In the genomic region with DNA sequence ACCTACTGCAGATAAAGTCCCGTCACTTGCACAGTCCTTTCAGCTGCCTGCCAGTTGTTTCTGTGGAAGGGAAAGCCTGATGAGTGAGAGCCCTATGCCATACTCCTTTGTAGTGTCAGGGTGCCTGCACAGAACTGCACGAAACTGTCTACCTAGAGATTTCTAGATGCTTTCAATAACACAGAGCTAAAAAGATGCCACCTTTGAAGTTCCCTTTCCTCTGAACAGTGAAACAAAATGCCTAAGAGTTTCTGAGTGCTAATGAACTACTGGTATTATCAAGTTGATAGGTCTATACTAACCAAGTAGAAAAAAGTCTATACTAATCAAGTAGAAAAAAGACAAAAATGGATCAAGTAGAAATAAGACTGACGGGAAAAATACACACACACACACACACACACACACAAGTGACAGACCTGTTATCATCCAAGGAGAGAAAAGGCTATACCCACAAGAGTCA, we compare ENCODE assay signal across 19 cellular contexts.
DNase-seq lines count a peak whose midpoint lies in the region; ATAC-seq, FAIRE-seq and TF ChIP-seq lines count a peak whose summit lies in the region.
"Had no signal": no experiment of that assay in that cellular context is flagged by ENCODE, and none has a peak within 500 bp of the region (broad histone marks: within the 10 kb centered on the region; RNA-seq: fewer than 3 reads in every experiment).

No MANE protein-coding gene starts in this region.

- in situ Hi-C loops in HepG2 (cut with HindIII; ENCODE audit: extremely low pct_ligation_motif_present, low pct_unique_long_range_greater_than_20kb): no loop called here

- TSS peak; percentile 6 for BruUV-seq in A673 (replicated peaks; lab: Mats Ljungman, UMichigan)
- BruUV-seq in HepG2 (replicated peaks; lab: Mats Ljungman, UMichigan): no TSS peak

- no peaks in the 10 kb centered on the region for H3K27me3 Mint-ChIP-seq in CD4-positive, alpha-beta memory T cell
- no peaks in the 10 kb centered on the region for H3K27me3 Mint-ChIP-seq in activated T-helper 1 cell treated with anti-CD3 and anti-CD28 coated beads, Interleukin-12 subunit alpha, Interleukin-12 subunit beta, Interleukin-2, Interleukin-4 antibody, amounts not matched to agents 30 ng/mL and 10 ng/mL and 1 ng/mL, durations not matched to agents 14 hours and 24 hours and 36 hours (ENCODE audit: insufficient read depth)
- no peaks in the 10 kb centered on the region for H3K27me3 Mint-ChIP-seq in activated CD8-positive, alpha-beta memory T cell treated with anti-CD3 and anti-CD28 coated beads, Interleukin-2, amount 10 ng/mL, durations not matched to agents 7 days and 5 days
- H3K27me3 Mint-ChIP-seq in natural killer cell treated with Interleukin-12 subunit alpha and Interleukin-12 subunit beta and Interleukin-15 and Interleukin-18, amount 100 ng/mL, for 72 hours: no peaks in the 10 kb centered on the region
- H3K27me3 Mint-ChIP-seq: B cell had no signal

- H4K20me1 ChIP-seq in HepG2 (ENCODE audit: insufficient read depth, low read length): peaks cover 2% of the 10 kb centered on the region; the same call in 1 of the 2 replicates

- peak overlapping the region in 6 of 8 donors; percentile 3 to 69 (median 34) for H3K4me3 Mint-ChIP-seq in CD4-positive, alpha-beta memory T cell
- H3K4me3 Mint-ChIP-seq in activated T-helper 1 cell treated with anti-CD3 and anti-CD28 coated beads, Interleukin-12 subunit alpha, Interleukin-12 subunit beta, Interleukin-2, Interleukin-4 antibody, amounts not matched to agents 30 ng/mL and 10 ng/mL and 1 ng/mL, durations not matched to agents 14 hours and 24 hours and 36 hours: no peak overlapping the region
- H3K4me3 Mint-ChIP-seq in activated CD8-positive, alpha-beta memory T cell treated with anti-CD3 and anti-CD28 coated beads, Interleukin-2, amount 10 ng/mL, durations not matched to agents 7 days and 5 days: no peak overlapping the region
- H3K4me3 Mint-ChIP-seq in natural killer cell treated with Interleukin-12 subunit alpha and Interleukin-12 subunit beta and Interleukin-15 and Interleukin-18, amount 100 ng/mL, for 72 hours: no peak overlapping the region
- H3K4me3 Mint-ChIP-seq: B cell had no signal

- no peaks in the 10 kb centered on the region for H3K9me3 ChIP-seq in A673 (ENCODE audit: low read depth, low read length, poor library complexity, severe bottlenecking)
- no peaks in the 10 kb centered on the region for H3K9me3 ChIP-seq in CD4-positive, alpha-beta memory T cell (ENCODE audit: control insufficient read depth in 1 of 2, low read length in 2 of 2)
- no peaks in the 10 kb centered on the region for H3K9me3 ChIP-seq in HepG2 (ENCODE audit: low read length)
- H3K9me3 ChIP-seq: pancreas, tibial nerve had no signal

- FAIRE-seq in HepG2 (lab: Jason Lieb, UNC): no peak
- FAIRE-seq: pancreas had no signal

- peaks cover 30 to 32% of the 10 kb centered on the region in 2 donors for H3K36me3 Mint-ChIP-seq in CD4-positive, alpha-beta memory T cell
- peaks cover 37% of the 10 kb centered on the region for H3K36me3 Mint-ChIP-seq in activated T-helper 1 cell treated with anti-CD3 and anti-CD28 coated beads, Interleukin-12 subunit alpha, Interleukin-12 subunit beta, Interleukin-2, Interleukin-4 antibody, amounts not matched to agents 30 ng/mL and 10 ng/mL and 1 ng/mL, durations not matched to agents 14 hours and 24 hours and 36 hours (ENCODE audit: low read depth)
- peaks cover 27% of the 10 kb centered on the region for H3K36me3 Mint-ChIP-seq in activated CD8-positive, alpha-beta memory T cell treated with anti-CD3 and anti-CD28 coated beads, Interleukin-2, amount 10 ng/mL, durations not matched to agents 7 days and 5 days
- H3K36me3 Mint-ChIP-seq in natural killer cell treated with Interleukin-12 subunit alpha and Interleukin-12 subunit beta and Interleukin-15 and Interleukin-18, amount 100 ng/mL, for 72 hours: peaks cover 12% of the 10 kb centered on the region

- H3K27me3 ChIP-seq in A673 (replicated peaks; ENCODE audit: insufficient read depth, low read depth, low read length, poor library complexity): no peaks in the 10 kb centered on the region
- no peaks in the 10 kb centered on the region for H3K27me3 ChIP-seq in CD4-positive, alpha-beta memory T cell (ENCODE audit: insufficient read depth, low read length)
- no peaks in the 10 kb centered on the region for H3K27me3 ChIP-seq in HepG2 (ENCODE audit: control insufficient read depth in 1 of 2, insufficient read depth in 2 of 2, low read length in 2 of 2)
- H3K27me3 ChIP-seq: body of pancreas, pancreas, tibial nerve had no signal

- intact Hi-C loops in A673 (cut with micrococcal nuclease; ENCODE audit: unreplicated experiment): no loop called here
- intact Hi-C loops in CD4-positive, alpha-beta memory T cell (cut with micrococcal nuclease): no loop called here
- intact Hi-C loops in activated T-helper 1 cell treated with anti-CD3 and anti-CD28 coated beads, Interleukin-12 subunit alpha, Interleukin-12 subunit beta, Interleukin-2, Interleukin-4 antibody, amounts not matched to agents 30 ng/mL and 10 ng/mL and 1 ng/mL, durations not matched to agents 14 hours and 24 hours and 36 hours (cut with micrococcal nuclease): loop anchor here (2.0 kb wide), 1 partner anchor 13 kb away; no protein-coding TSS in a partner anchor
- intact Hi-C loops in HepG2 (cut with micrococcal nuclease; ENCODE audit: unreplicated experiment): loop anchor here (10.0 kb wide), 1 partner anchor 333 kb away; no protein-coding TSS in a partner anchor

- H2AFZ ChIP-seq in HepG2 (ENCODE audit: low read length): no peak overlapping the region

- no peak overlapping the region for H3K27ac ChIP-seq in A673 (ENCODE audit: low read depth, low read length, poor library complexity, severe bottlenecking)
- H3K27ac ChIP-seq in CD4-positive, alpha-beta memory T cell (ENCODE audit: low read depth, low read length): no peak overlapping the region
- no peak overlapping the region for H3K27ac ChIP-seq in HepG2 (ENCODE audit: extremely low read length, insufficient read depth, low read length)
- H3K27ac ChIP-seq: body of pancreas, pancreas, tibial nerve had no signal

- H3K4me2 ChIP-seq in HepG2 (ENCODE audit: low read depth, low read length): no peak overlapping the region

- TF ChIP-seq POLR2A in HepG2 (IDR thresholded peaks at IDR 0.05; ENCODE audit: insufficient read depth in 1 of 2, low read depth in 2 of 2, low read length in 2 of 2): no peak

- CTCF ChIA-PET in A673 (lab: Charles Lee): no interaction called here
- CTCF ChIA-PET in CD4-positive, alpha-beta memory T cell (lab: Charles Lee; ENCODE audit: partially characterized antibody): interaction anchor here (2.8 kb wide), 1 partner anchor 335 kb away, joined by 11 read pairs; no protein-coding TSS in a partner anchor
- CTCF ChIA-PET in HepG2 (lab: Yijun Ruan, JAX; ENCODE audit: low intra/inter-chr PET ratio, low total read pairs): no interaction called here
- CTCF ChIA-PET in activated CD8-positive, alpha-beta memory T cell treated with anti-CD3 and anti-CD28 coated beads, Interleukin-2, amount 10 ng/mL, durations not matched to agents 7 days and 5 days (lab: Charles Lee): interaction anchor here (1.1 kb wide), 1 partner anchor 10 kb away, joined by 4 read pairs; no protein-coding TSS in a partner anchor

- 97% methylated on average over 3 of the region's 3 CpGs for WGBS in HepG2 (ENCODE audit: low lambda C conversion rate)

- TF ChIP-seq EP300 in HepG2 (IDR thresholded peaks at IDR 0.05; ENCODE audit: low read depth in 2 of 2, low read length in 2 of 2): no peak
- TF ChIP-seq EP300 in HepG2 (CRISPR knock-in tag; IDR thresholded peaks at IDR 0.05; ENCODE audit: borderline replicate concordance): no peak

- TF ChIP-seq RAD21 in HepG2 (CRISPR knock-in tag; IDR thresholded peaks at IDR 0.05): no peak

- no peak for TF ChIP-seq CTCF in A673 (conservative IDR thresholded peaks at IDR 0.05; ENCODE audit: low read depth, low read length)
- no peak for TF ChIP-seq CTCF in HepG2 (CRISPR knock-in tag; IDR thresholded peaks at IDR 0.05)

- peak overlapping the region; percentile 44 to 91 (median 79) for H3K27ac Mint-ChIP-seq in CD4-positive, alpha-beta memory T cell
- H3K27ac Mint-ChIP-seq in activated T-helper 1 cell treated with anti-CD3 and anti-CD28 coated beads, Interleukin-12 subunit alpha, Interleukin-12 subunit beta, Interleukin-2, Interleukin-4 antibody, amounts not matched to agents 30 ng/mL and 10 ng/mL and 1 ng/mL, durations not matched to agents 14 hours and 24 hours and 36 hours: peak overlapping the region; percentile 10
- H3K27ac Mint-ChIP-seq in activated CD8-positive, alpha-beta memory T cell treated with anti-CD3 and anti-CD28 coated beads, Interleukin-2, amount 10 ng/mL, durations not matched to agents 7 days and 5 days: no peak overlapping the region
- H3K27ac Mint-ChIP-seq in natural killer cell treated with Interleukin-12 subunit alpha and Interleukin-12 subunit beta and Interleukin-15 and Interleukin-18, amount 100 ng/mL, for 72 hours: no peak overlapping the region
- H3K27ac Mint-ChIP-seq: B cell had no signal

- H3K9me3 Mint-ChIP-seq in CD4-positive, alpha-beta memory T cell: no peaks in the 10 kb centered on the region
- H3K9me3 Mint-ChIP-seq in activated T-helper 1 cell treated with anti-CD3 and anti-CD28 coated beads, Interleukin-12 subunit alpha, Interleukin-12 subunit beta, Interleukin-2, Interleukin-4 antibody, amounts not matched to agents 30 ng/mL and 10 ng/mL and 1 ng/mL, durations not matched to agents 14 hours and 24 hours and 36 hours: peaks cover 15% of the 10 kb centered on the region
- H3K9me3 Mint-ChIP-seq in activated CD8-positive, alpha-beta memory T cell treated with anti-CD3 and anti-CD28 coated beads, Interleukin-2, amount 10 ng/mL, durations not matched to agents 7 days and 5 days (ENCODE audit: low read depth): no peaks in the 10 kb centered on the region
- no peaks in the 10 kb centered on the region for H3K9me3 Mint-ChIP-seq in natural killer cell treated with Interleukin-12 subunit alpha and Interleukin-12 subunit beta and Interleukin-15 and Interleukin-18, amount 100 ng/mL, for 72 hours

- peaks cover 21% of the 10 kb centered on the region for H3K4me1 ChIP-seq in A673 (ENCODE audit: insufficient read depth, low read length, poor library complexity, severe bottlenecking)
- H3K4me1 ChIP-seq in CD4-positive, alpha-beta memory T cell (ENCODE audit: insufficient read depth, low read length): peaks cover 57% of the 10 kb centered on the region
- peaks cover 13% of the 10 kb centered on the region for H3K4me1 ChIP-seq in HepG2 (ENCODE audit: insufficient read depth, low read length)

- H3K36me3 ChIP-seq in A673 (ENCODE audit: insufficient read depth, low read length, poor library complexity, severe bottlenecking): no peaks in the 10 kb centered on the region
- H3K36me3 ChIP-seq in CD4-positive, alpha-beta memory T cell (ENCODE audit: insufficient read depth, low read length): peaks cover 11% of the 10 kb centered on the region
- H3K36me3 ChIP-seq in HepG2 (replicated peaks in 1 of 2; ENCODE audit: control insufficient read depth in 1 of 2, insufficient read depth in 2 of 2, low read length in 2 of 2): peaks cover 9 to 33% of the 10 kb centered on the region in 2 experiments
- H3K36me3 ChIP-seq: pancreas had no signal

- DNase-seq in A673 (ENCODE audit: low spot score) (no peak), HepG2 (ENCODE audit: low spot score) (no peak), MV-4-11 (lab: John Stamatoyannopoulos, UW) (no peak), COR-L47 (lab: John Stamatoyannopoulos, UW) (no peak)
- peak in 3 of 5 donors; percentile 6 to 18 (median 15) for DNase-seq in CD4-positive, alpha-beta memory T cell
- no peak for DNase-seq in activated T-helper 1 cell treated with anti-CD3 and anti-CD28 coated beads, Interleukin-12 subunit alpha, Interleukin-12 subunit beta, Interleukin-2, Interleukin-4 antibody, amounts not matched to agents 30 ng/mL and 10 ng/mL and 1 ng/mL, durations not matched to agents 14 hours and 24 hours and 36 hours (ENCODE audit: low spot score)
- no peak for DNase-seq in activated CD8-positive, alpha-beta memory T cell treated with anti-CD3 and anti-CD28 coated beads, Interleukin-2, amount 10 ng/mL, durations not matched to agents 7 days and 5 days
- no peak for DNase-seq in natural killer cell treated with Interleukin-12 subunit alpha and Interleukin-12 subunit beta and Interleukin-15 and Interleukin-18, amount 100 ng/mL, for 72 hours (ENCODE audit: low spot score)
- DNase-seq: activated gamma-delta T cell, body of pancreas, dermis blood vessel endothelial cell, GF-D8, left ventricle myocardium superior, MM.1S, NCI-H187 treated with DMSO at 0.1 percent for 48 hours, NCI-H446 treated with DMSO at 0.1 percent for 48 hours, pancreas had no signal

- peak; percentile 45 for ATAC-seq in HepG2
- no peak for ATAC-seq in activated CD8-positive, alpha-beta memory T cell treated with anti-CD3 and anti-CD28 coated beads, Interleukin-2, amount 10 ng/mL, durations not matched to agents 7 days and 5 days
- ATAC-seq in natural killer cell treated with Interleukin-12 subunit alpha and Interleukin-12 subunit beta and Interleukin-15 and Interleukin-18, amount 100 ng/mL, for 72 hours: no peak
- ATAC-seq: body of pancreas, left ventricle myocardium superior, pancreas had no signal

- no peak overlapping the region for H3K9ac ChIP-seq in HepG2 (ENCODE audit: insufficient read depth, low read depth, low read length)

- peaks cover 46 to 61% (median 52%) of the 10 kb centered on the region in 4 donors for H3K4me1 Mint-ChIP-seq in CD4-positive, alpha-beta memory T cell
- peaks cover 50% of the 10 kb centered on the region for H3K4me1 Mint-ChIP-seq in activated T-helper 1 cell treated with anti-CD3 and anti-CD28 coated beads, Interleukin-12 subunit alpha, Interleukin-12 subunit beta, Interleukin-2, Interleukin-4 antibody, amounts not matched to agents 30 ng/mL and 10 ng/mL and 1 ng/mL, durations not matched to agents 14 hours and 24 hours and 36 hours (ENCODE audit: low read depth)
- peaks cover 16% of the 10 kb centered on the region for H3K4me1 Mint-ChIP-seq in activated CD8-positive, alpha-beta memory T cell treated with anti-CD3 and anti-CD28 coated beads, Interleukin-2, amount 10 ng/mL, durations not matched to agents 7 days and 5 days
- H3K4me1 Mint-ChIP-seq in natural killer cell treated with Interleukin-12 subunit alpha and Interleukin-12 subunit beta and Interleukin-15 and Interleukin-18, amount 100 ng/mL, for 72 hours (ENCODE audit: low read depth in 2 of 2): peaks cover 23% of the 10 kb centered on the region in 2 donors

- peaks cover 57% of the 10 kb centered on the region for H3K79me2 ChIP-seq in HepG2 (ENCODE audit: insufficient read depth, low read length)

- H3K4me3 ChIP-seq in A673 (ENCODE audit: low read depth, low read length, poor library complexity, severe bottlenecking) (no peak overlapping the region), HepG2 (replicated peaks in 1 of 3; ENCODE audit: insufficient read depth in 1 of 3, low read depth in 2 of 3, low read length in 3 of 3) (no peak overlapping the region)
- no peak overlapping the region for H3K4me3 ChIP-seq in CD4-positive, alpha-beta memory T cell (ENCODE audit: low read length in 2 of 2)
- H3K4me3 ChIP-seq: body of pancreas, pancreas, tibial nerve had no signal

- POLR2A ChIA-PET in A673 (lab: Charles Lee; ENCODE audit: low non-redundant PET) (no interaction called here), HepG2 (lab: Yijun Ruan, JAX) (no interaction called here)
- POLR2A ChIA-PET in CD4-positive, alpha-beta memory T cell (lab: Charles Lee; ENCODE audit: partially characterized antibody): interaction anchor here (1.4 kb wide), 1 partner anchor 78 kb away, joined by 3 read pairs; no protein-coding TSS in a partner anchor

Comparison
In these comparisons a context has a peak if more than half of its experiments do, and no peak if none do; other contexts are left out.
1. DNase-seq: peak in CD4-positive, alpha-beta memory T cell (3 of 5); none in A673 (single experiment), activated T-helper 1 cell treated with anti-CD3 and anti-CD28 coated beads, Interleukin-12 subunit alpha, Interleukin-12 subunit beta, Interleukin-2, Interleukin-4 antibody, amounts not matched to agents 30 ng/mL and 10 ng/mL and 1 ng/mL, durations not matched to agents 14 hours and 24 hours and 36 hours (single experiment), HepG2 (single experiment), activated CD8-positive, alpha-beta memory T cell treated with anti-CD3 and anti-CD28 coated beads, Interleukin-2, amount 10 ng/mL, durations not matched to agents 7 days and 5 days (single experiment), natural killer cell treated with Interleukin-12 subunit alpha and Interleukin-12 subunit beta and Interleukin-15 and Interleukin-18, amount 100 ng/mL, for 72 hours (single experiment), MV-4-11 (single experiment) and COR-L47 (single experiment).
2. H3K27ac Mint-ChIP-seq: peak in CD4-positive, alpha-beta memory T cell (7 of 7) and activated T-helper 1 cell treated with anti-CD3 and anti-CD28 coated beads, Interleukin-12 subunit alpha, Interleukin-12 subunit beta, Interleukin-2, Interleukin-4 antibody, amounts not matched to agents 30 ng/mL and 10 ng/mL and 1 ng/mL, durations not matched to agents 14 hours and 24 hours and 36 hours (single experiment); none in activated CD8-positive, alpha-beta memory T cell treated with anti-CD3 and anti-CD28 coated beads, Interleukin-2, amount 10 ng/mL, durations not matched to agents 7 days and 5 days (single experiment) and natural killer cell treated with Interleukin-12 subunit alpha and Interleukin-12 subunit beta and Interleukin-15 and Interleukin-18, amount 100 ng/mL, for 72 hours (0 of 2).
3. H3K4me3 Mint-ChIP-seq: peak in CD4-positive, alpha-beta memory T cell (6 of 8); none in activated T-helper 1 cell treated with anti-CD3 and anti-CD28 coated beads, Interleukin-12 subunit alpha, Interleukin-12 subunit beta, Interleukin-2, Interleukin-4 antibody, amounts not matched to agents 30 ng/mL and 10 ng/mL and 1 ng/mL, durations not matched to agents 14 hours and 24 hours and 36 hours (single experiment), activated CD8-positive, alpha-beta memory T cell treated with anti-CD3 and anti-CD28 coated beads, Interleukin-2, amount 10 ng/mL, durations not matched to agents 7 days and 5 days (single experiment) and natural killer cell treated with Interleukin-12 subunit alpha and Interleukin-12 subunit beta and Interleukin-15 and Interleukin-18, amount 100 ng/mL, for 72 hours (single experiment).
4. CTCF ChIA-PET loops: an anchor here in CD4-positive, alpha-beta memory T cell (2.8 kb wide) and activated CD8-positive, alpha-beta memory T cell treated with anti-CD3 and anti-CD28 coated beads, Interleukin-2, amount 10 ng/mL, durations not matched to agents 7 days and 5 days (1.1 kb wide); none called in A673 and HepG2.
5. intact Hi-C loops: an anchor here in activated T-helper 1 cell treated with anti-CD3 and anti-CD28 coated beads, Interleukin-12 subunit alpha, Interleukin-12 subunit beta, Interleukin-2, Interleukin-4 antibody, amounts not matched to agents 30 ng/mL and 10 ng/mL and 1 ng/mL, durations not matched to agents 14 hours and 24 hours and 36 hours (2.0 kb wide) and HepG2 (10.0 kb wide); none called in A673 and CD4-positive, alpha-beta memory T cell.